Comparison of ENCODE assay signal across 28 cellular contexts in genomic region chr12:86770871-86771270, GRCh38.
"Had no signal": no experiment of that assay in that cellular context is flagged by ENCODE, and none has a peak within 500 bp of the region (broad histone marks: within the 10 kb centered on the region; RNA-seq: fewer than 3 reads in every experiment).

No MANE protein-coding gene starts in this region.

- H3K27me3 Mint-ChIP-seq: stimulated activated memory B cell treated with anti-CD40 and anti-IgM and Interleukin-4, amounts not matched to agents 10 μg/mL and 1 μg/mL and 100 μg/mL, for 72 hours; stimulated activated naive CD8-positive, alpha-beta T cell treated with anti-CD3 and anti-CD28 coated beads, Interleukin-15, amount 100 ng/mL, for 72 hours; stimulated activated naive CD8-positive, alpha-beta T cell treated with anti-CD3 and anti-CD28 coated beads, Interleukin-15, Interleukin-2, amounts not matched to agents 100 ng/mL and 50 ng/mL, for 24 hours; type B pancreatic cell had no signal

- DNase-seq: stimulated activated CD4-positive, alpha-beta T cell treated with anti-CD3 and anti-CD28 coated beads, Interleukin-2, amount 100 ng/mL, for 24 hours; stimulated activated CD4-positive, alpha-beta T cell treated with anti-CD3 and anti-CD28 coated beads, Interleukin-2, amount 100 ng/mL, for 48 hours; stimulated activated CD4-positive, alpha-beta T cell treated with anti-CD3 and anti-CD28 coated beads, Interleukin-4, amount 100 ng/mL, for 1 hour; stimulated activated CD4-positive, alpha-beta T cell treated with anti-CD3 and anti-CD28 coated beads, Interleukin-4, amount 100 ng/mL, for 24 hours; stimulated activated CD4-positive, alpha-beta T cell treated with anti-CD3 and anti-CD28 coated beads, Interleukin-4, amount 100 ng/mL, for 4 hours; stimulated activated CD8-positive, alpha-beta memory T cell treated with anti-CD3 and anti-CD28 coated beads, Interleukin-4, amount 100 ng/mL, for 48 hours; stimulated activated naive CD4-positive, alpha-beta T cell; stimulated activated naive CD4-positive, alpha-beta T cell treated with Interleukin-2 at 50 U/mL for 16 hours; stimulated activated naive CD8-positive, alpha-beta T cell treated with anti-CD3 and anti-CD28 coated beads, Interleukin-15, amount 100 ng/mL, for 72 hours; stimulated activated naive CD8-positive, alpha-beta T cell treated with anti-CD3 and anti-CD28 coated beads, Interleukin-15, Interleukin-2, amounts not matched to agents 100 U/mL and 50 U/mL, for 24 hours; stomach; substantia nigra; thyroid gland; tibial artery; transverse colon; trophoblast cell; upper lobe of left lung; upper lobe of right lung; uterus had no signal

- H3K9me3 ChIP-seq: stomach, suprapubic skin, thoracic aorta, thyroid gland, tibial artery, tibial nerve, transverse colon, upper lobe of left lung, upper lobe of right lung, uterus, vagina had no signal

- H3K4me3 ChIP-seq: stomach, suprapubic skin, thoracic aorta, thyroid gland, tibial artery, tibial nerve, transverse colon, upper lobe of left lung, upper lobe of right lung, uterus, vagina had no signal

- H3K4me1 ChIP-seq: stomach, suprapubic skin, thyroid gland, tibial nerve, transverse colon, upper lobe of left lung, upper lobe of right lung, uterus, vagina had no signal

- H3K4me1 Mint-ChIP-seq: stimulated activated effector memory CD8-positive, alpha-beta T cell treated with anti-CD3 and anti-CD28 coated beads, Interleukin-12 subunit alpha, Interleukin-12 subunit beta, amount 100 ng/mL, for 72 hours; stimulated activated memory B cell treated with anti-CD40 and anti-IgM and Interleukin-4, amounts not matched to agents 10 μg/mL and 1 μg/mL and 100 μg/mL, for 72 hours; stimulated activated naive CD8-positive, alpha-beta T cell treated with anti-CD3 and anti-CD28 coated beads, Interleukin-15, amount 100 ng/mL, for 72 hours had no signal

- H3K4me3 Mint-ChIP-seq: stimulated activated effector memory CD8-positive, alpha-beta T cell treated with anti-CD3 and anti-CD28 coated beads, Interleukin-12 subunit alpha, Interleukin-12 subunit beta, amount 100 ng/mL, for 72 hours; stimulated activated memory B cell treated with anti-CD40 and anti-IgM and Interleukin-4, amounts not matched to agents 10 μg/mL and 1 μg/mL and 100 μg/mL, for 72 hours; stimulated activated naive CD8-positive, alpha-beta T cell treated with anti-CD3 and anti-CD28 coated beads, Interleukin-15, amount 100 ng/mL, for 72 hours; stimulated activated naive CD8-positive, alpha-beta T cell treated with anti-CD3 and anti-CD28 coated beads, Interleukin-15, Interleukin-2, amounts not matched to agents 100 ng/mL and 50 ng/mL, for 24 hours; type B pancreatic cell had no signal

- H3K36me3 Mint-ChIP-seq: stimulated activated effector memory CD8-positive, alpha-beta T cell treated with anti-CD3 and anti-CD28 coated beads, Interleukin-12 subunit alpha, Interleukin-12 subunit beta, amount 100 ng/mL, for 72 hours; stimulated activated memory B cell treated with anti-CD40 and anti-IgM and Interleukin-4, amounts not matched to agents 10 μg/mL and 1 μg/mL and 100 μg/mL, for 72 hours; type B pancreatic cell had no signal

- H3K27ac Mint-ChIP-seq: stimulated activated effector memory CD8-positive, alpha-beta T cell treated with anti-CD3 and anti-CD28 coated beads, Interleukin-12 subunit alpha, Interleukin-12 subunit beta, amount 100 ng/mL, for 72 hours; stimulated activated memory B cell treated with anti-CD40 and anti-IgM and Interleukin-4, amounts not matched to agents 10 μg/mL and 1 μg/mL and 100 μg/mL, for 72 hours; stimulated activated naive CD8-positive, alpha-beta T cell treated with anti-CD3 and anti-CD28 coated beads, Interleukin-15, Interleukin-2, amounts not matched to agents 100 ng/mL and 50 ng/mL, for 24 hours; type B pancreatic cell had no signal

- H3K9me3 Mint-ChIP-seq: type B pancreatic cell had no signal

- ATAC-seq: stimulated activated effector memory CD8-positive, alpha-beta T cell treated with anti-CD3 and anti-CD28 coated beads, Interleukin-12 subunit alpha, Interleukin-12 subunit beta, amount 100 ng/mL, for 72 hours; stimulated activated memory B cell treated with anti-CD40 and anti-IgM and Interleukin-4, amounts not matched to agents 10 μg/mL and 1 μg/mL and 100 μg/mL, for 72 hours; stimulated activated naive CD8-positive, alpha-beta T cell treated with anti-CD3 and anti-CD28 coated beads, Interleukin-15, amount 100 ng/mL, for 72 hours; stimulated activated naive CD8-positive, alpha-beta T cell treated with anti-CD3 and anti-CD28 coated beads, Interleukin-15, Interleukin-2, amounts not matched to agents 100 U/mL and 50 U/mL, for 24 hours; upper lobe of right lung had no signal

- H3K27me3 ChIP-seq: stomach, suprapubic skin, thyroid gland, tibial artery, tibial nerve, transverse colon, upper lobe of left lung, upper lobe of right lung, uterus, vagina had no signal

- H3K27ac ChIP-seq: stomach, suprapubic skin, thoracic aorta, thyroid gland, tibial artery, tibial nerve, transverse colon, upper lobe of left lung, upper lobe of right lung, uterus, vagina had no signal

- FAIRE-seq: urothelium cell line had no signal

- H3K36me3 ChIP-seq: stomach, suprapubic skin, thoracic aorta, thyroid gland, tibial artery, tibial nerve, transverse colon, upper lobe of left lung, upper lobe of right lung, uterus, vagina had no signal
